18 cellular contexts compared by ENCODE assay signal in genomic region chr1:19007491-19008441, GRCh38. TPM values are rescaled to one million over a fixed set of nuclear protein-coding genes. Genes with fewer than 3 reads are reported as not detected.
DNase-seq lines count a peak whose midpoint lies in the region; ATAC-seq and TF ChIP-seq lines count a peak whose summit lies in the region.
"Had no signal": no experiment of that assay in that cellular context is flagged by ENCODE, and none has a peak within 500 bp of the region (broad histone marks: within the 10 kb centered on the region; RNA-seq: fewer than 3 reads in every experiment).

No MANE protein-coding gene starts in this region.

- H3K36me3 ChIP-seq in endodermal cell (ENCODE audit: control insufficient read depth, insufficient read depth, low read length) (no peaks in the 10 kb centered on the region), uterus (no peaks in the 10 kb centered on the region)
- H3K36me3 ChIP-seq: lower lobe of right lung had no signal

- peak; percentile 49 for DNase-seq in activated CD8-positive, alpha-beta memory T cell treated with anti-CD3 and anti-CD28 coated beads, Interleukin-2, amount 50 U/mL, for 48 hours
- DNase-seq in activated CD8-positive, alpha-beta memory T cell treated with anti-CD3 and anti-CD28 coated beads for 24 hours: no peak
- peak; percentile 19 for DNase-seq in OCI-M1 (lab: John Stamatoyannopoulos, UW)
- DNase-seq in endodermal cell: peak; percentile 64
- DNase-seq in stimulated activated CD8-positive, alpha-beta memory T cell treated with anti-CD3 and anti-CD28 coated beads, Interleukin-4, amount 100 ng/mL, for 48 hours: peak; percentile 28
- no peak for DNase-seq in uterus
- DNase-seq: activated B cell treated with CpG ODN at 0.5 μM for 24 hours; activated naive CD4-positive, alpha-beta T cell; GOT3; lower lobe of right lung; naive thymus-derived CD4-positive, alpha-beta T cell; NCI-H1930; NCI-H524 treated with DMSO at 0.1 percent for 48 hours; stimulated activated CD4-positive, alpha-beta T cell treated with anti-CD3 and anti-CD28 coated beads, Interleukin-15, amount 100 ng/mL, for 24 hours; stimulated activated naive CD8-positive, alpha-beta T cell treated with anti-CD3 and anti-CD28 coated beads, Interleukin-15, amount 100 ng/mL, for 72 hours had no signal

- H3K27me3 Mint-ChIP-seq in endodermal cell (ENCODE audit: insufficient read depth): peaks cover 3% of the 10 kb centered on the region

- peak overlapping the region; percentile 90 for H3K27ac Mint-ChIP-seq in endodermal cell
- H3K27ac Mint-ChIP-seq: activated B cell treated with CpG ODN at 0.5 μM for 24 hours; CD8-positive, alpha-beta T cell; naive thymus-derived CD4-positive, alpha-beta T cell; stimulated activated naive CD8-positive, alpha-beta T cell treated with anti-CD3 and anti-CD28 coated beads, Interleukin-15, amount 100 ng/mL, for 72 hours had no signal

- no peak overlapping the region for H3K9ac ChIP-seq in endodermal cell (ENCODE audit: extremely low read depth, low read length, poor library complexity, severe bottlenecking)

- intact Hi-C loops in uterus (cut with DNase I; ENCODE audit: low total_unique reads): no loop called here

- TF ChIP-seq CTCF in endodermal cell (conservative IDR thresholded peaks at IDR 0.05) (no peak), uterus (IDR thresholded peaks at IDR 0.05) (no peak)

- no peaks in the 10 kb centered on the region for H3K27me3 ChIP-seq in endodermal cell (ENCODE audit: control insufficient read depth, insufficient read depth, low read length, poor library complexity, severe bottlenecking)
- no peaks in the 10 kb centered on the region for H3K27me3 ChIP-seq in uterus

- H3K4me3 ChIP-seq in endodermal cell (ENCODE audit: low read length): no peak overlapping the region
- no peak overlapping the region for H3K4me3 ChIP-seq in uterus
- H3K4me3 ChIP-seq: lower lobe of right lung had no signal

- ATAC-seq in HG03521 (IDR thresholded peaks at IDR 0.05; ENCODE audit: unreplicated experiment) (no peak), GM18511 (IDR thresholded peaks at IDR 0.05; ENCODE audit: unreplicated experiment) (no peak)
- ATAC-seq: CD8-positive, alpha-beta T cell; lower lobe of right lung; naive thymus-derived CD4-positive, alpha-beta T cell; stimulated activated naive CD8-positive, alpha-beta T cell treated with anti-CD3 and anti-CD28 coated beads, Interleukin-15, amount 100 ng/mL, for 72 hours had no signal

- no peak for TF ChIP-seq POLR2A in uterus (IDR thresholded peaks at IDR 0.05)

- H3K36me3 Mint-ChIP-seq in endodermal cell (ENCODE audit: low read depth): no peaks in the 10 kb centered on the region
- H3K36me3 Mint-ChIP-seq: CD8-positive, alpha-beta T cell had no signal

- H3K9me3 Mint-ChIP-seq in endodermal cell: no peaks in the 10 kb centered on the region
- H3K9me3 Mint-ChIP-seq: CD8-positive, alpha-beta T cell had no signal

- H3K4me1 ChIP-seq in endodermal cell (ENCODE audit: control insufficient read depth, insufficient read depth, low read length) (peaks cover 13% of the 10 kb centered on the region), uterus (no peaks in the 10 kb centered on the region)

- H3K4me3 Mint-ChIP-seq in endodermal cell: peak overlapping the region; percentile 14
- H3K4me3 Mint-ChIP-seq: activated B cell treated with CpG ODN at 0.5 μM for 24 hours; CD8-positive, alpha-beta T cell; naive thymus-derived CD4-positive, alpha-beta T cell; stimulated activated naive CD8-positive, alpha-beta T cell treated with anti-CD3 and anti-CD28 coated beads, Interleukin-15, amount 100 ng/mL, for 72 hours had no signal

- no peaks in the 10 kb centered on the region for H3K9me3 ChIP-seq in endodermal cell (ENCODE audit: control insufficient read depth, low read length)
- no peaks in the 10 kb centered on the region for H3K9me3 ChIP-seq in uterus
- H3K9me3 ChIP-seq: lower lobe of right lung had no signal

- H3K27ac ChIP-seq in endodermal cell (ENCODE audit: low read depth, low read length) (no peak overlapping the region), uterus (no peak overlapping the region)
- H3K27ac ChIP-seq: lower lobe of right lung had no signal

- H3K4me1 Mint-ChIP-seq in endodermal cell: peaks cover 37% of the 10 kb centered on the region

- 85 to 92% methylated on average over 4 to 11 of the region's 11 CpGs for WGBS in endodermal cell (ENCODE audit: insufficient coverage in 1 of 2, insufficient read length in 1 of 2), 2 experiments

RNA-seq across cellular contexts. Expression of gene IFFO2, which starts 51.3 kb away (rescaled TPM):
- total RNA-seq in endodermal cell (1 to 10 TPM; 4.6 to 6.4 TPM), uterus (10 to 100 TPM in 1 of 4 donors, 1 to 10 TPM in 3; 4.1 to 19.4 (median 7.3) TPM)
- polyA plus RNA-seq in endodermal cell (2013, experiment 1 of 2): 7.7 TPM
- 6.8 TPM for polyA plus RNA-seq in endodermal cell (2013, experiment 2 of 2)

Comparison
In these comparisons a context has a peak if more than half of its experiments do, and no peak if none do; other contexts are left out.
1. DNase-seq: peak in activated CD8-positive, alpha-beta memory T cell treated with anti-CD3 and anti-CD28 coated beads, Interleukin-2, amount 50 U/mL, for 48 hours (single experiment), OCI-M1 (single experiment), endodermal cell (single experiment) and stimulated activated CD8-positive, alpha-beta memory T cell treated with anti-CD3 and anti-CD28 coated beads, Interleukin-4, amount 100 ng/mL, for 48 hours (single experiment); none in activated CD8-positive, alpha-beta memory T cell treated with anti-CD3 and anti-CD28 coated beads for 24 hours (single experiment) and uterus (0 of 2).